ENCODE assay signal across 7 cellular contexts in genomic region chr7:43112941-43113621, GRCh38. TPM values are rescaled to one million over a fixed set of nuclear protein-coding genes. Genes with fewer than 3 reads are reported as not detected.
DNase-seq lines count a peak whose midpoint lies in the region; ATAC-seq and TF ChIP-seq lines count a peak whose summit lies in the region.

No MANE protein-coding gene starts in this region.

- intact Hi-C loops in stomach (cut with DNase I; ENCODE audit: low total_unique reads) (loop anchor here (10.0 kb wide), 1 partner anchor 168 kb away; no protein-coding TSS in a partner anchor), Caco-2 (cut with micrococcal nuclease; ENCODE audit: unreplicated experiment) (no loop called here)

- no peak overlapping the region for H3K4me3 Mint-ChIP-seq in Caco-2 (ENCODE audit: unreplicated experiment)

- CTCF ChIA-PET in HEK293T (lab: Yijun Ruan, JAX) = no interaction called here
- CTCF ChIA-PET in Caco-2 (lab: Charles Lee) = no interaction called here

- no peaks in the 10 kb centered on the region for H3K9me3 Mint-ChIP-seq in Caco-2 (ENCODE audit: unreplicated experiment)

- H3K4me3 ChIP-seq in iPS DF 6.9 (ENCODE audit: low read length) (peak overlapping the region; percentile 75), stomach (peak overlapping the region; percentile 33 to 53 (median 36)), Caco-2 (ENCODE audit: low read depth, low read length) (no peak overlapping the region)

- DNase-seq in HEK293T (ENCODE audit: extremely low spot score) (peak; percentile 49), amniotic epithelial cell (ENCODE audit: low read depth) (peak; percentile 62), iPS DF 6.9 (ENCODE audit: low read depth, low spot score) (no peak), stomach (no peak), cerebellum (ENCODE audit: low spot score) (no peak), Caco-2 (no peak)

- POLR2A ChIA-PET in HEK293T (lab: Yijun Ruan, JAX) = no interaction called here
- POLR2A ChIA-PET in Caco-2 (lab: Charles Lee) = interaction anchor here (0.6 kb wide), 1 partner anchor 370 kb away, joined by 7 read pairs; no protein-coding TSS in a partner anchor

- H3K27ac ChIP-seq in iPS DF 6.9 (ENCODE audit: low read length) (no peak overlapping the region), stomach (no peak overlapping the region)

- H3K9me3 ChIP-seq in iPS DF 6.9 (ENCODE audit: control insufficient read depth, insufficient read depth, low read length) (no peaks in the 10 kb centered on the region), stomach (no peaks in the 10 kb centered on the region), Caco-2 (no peaks in the 10 kb centered on the region; the same call in 1 of the 2 replicates)

- no peaks in the 10 kb centered on the region for H3K36me3 Mint-ChIP-seq in Caco-2 (ENCODE audit: insufficient read depth, unreplicated experiment)

- no TSS peak for BruUV-seq in Caco-2 (replicated peaks; lab: Mats Ljungman, UMichigan)

- no CpG with 5 or more reads among the region's 64 CpGs for WGBS in iPS DF 6.9 (ENCODE audit: insufficient coverage, insufficient read length)
- 0 to 2% (median 1%) methylated on average over 13 to 64 of the region's 64 CpGs for WGBS in stomach, 5 donors

- H3K4me1 Mint-ChIP-seq in Caco-2 (ENCODE audit: low read depth, unreplicated experiment) = no peaks in the 10 kb centered on the region

- TF ChIP-seq CTCF in stomach (IDR thresholded peaks at IDR 0.05) (no peak), Caco-2 (IDR thresholded peaks at IDR 0.05; ENCODE audit: insufficient read depth in 1 of 2, low read depth in 1 of 2, low read length in 1 of 2, severe bottlenecking in 1 of 2, unreplicated experiment in 1 of 2) (no peak)

- no peak for ATAC-seq in HG03108 (IDR thresholded peaks at IDR 0.05; ENCODE audit: unreplicated experiment)

- peaks cover 1% of the 10 kb centered on the region; the same call in 1 of the 2 replicates for H3K27me3 ChIP-seq in iPS DF 6.9 (ENCODE audit: control insufficient read depth, insufficient read depth, low read length)
- peaks cover 15 to 83% (median 47%) of the 10 kb centered on the region in 3 donors for H3K27me3 ChIP-seq in stomach
- no peaks in the 10 kb centered on the region for H3K27me3 ChIP-seq in Caco-2 (replicated peaks; ENCODE audit: control insufficient read depth, insufficient read depth, low read length)

- peaks cover 24% of the 10 kb centered on the region for H3K27me3 Mint-ChIP-seq in Caco-2 (ENCODE audit: insufficient read depth, unreplicated experiment)

- H3K4me1 ChIP-seq in iPS DF 6.9 (ENCODE audit: control insufficient read depth, insufficient read depth, low read length) (no peaks in the 10 kb centered on the region; the same call in 1 of the 2 replicates), stomach (peaks cover 13 to 29% (median 25%) of the 10 kb centered on the region in 4 donors), Caco-2 (no peaks in the 10 kb centered on the region)

- TF ChIP-seq POLR2A in stomach (IDR thresholded peaks at IDR 0.05) = no peak

- H3K27ac Mint-ChIP-seq in Caco-2 (ENCODE audit: unreplicated experiment) = no peak overlapping the region

- TF ChIP-seq EP300 in stomach (IDR thresholded peaks at IDR 0.05) = no peak

- H3K36me3 ChIP-seq in iPS DF 6.9 (ENCODE audit: control insufficient read depth, insufficient read depth, low read length) (no peaks in the 10 kb centered on the region), stomach (no peaks in the 10 kb centered on the region), Caco-2 (ENCODE audit: control insufficient read depth, insufficient read depth, low read length) (no peaks in the 10 kb centered on the region)

TF ChIP-seq in HEK293T, 16 proteins besides CTCF, POLR2A, EP300 and RAD21:
- TF ChIP-seq L3MBTL2 (conservative IDR thresholded peaks at IDR 0.05) = peak; percentile 80
- no peak for TF ChIP-seq FOXK2 (IDR thresholded peaks at IDR 0.05)

RNA-seq across cellular contexts. Expression of gene HECW1, which starts 0.6 kb away (rescaled TPM):
- total RNA-seq in stomach = 10 to 100 TPM in 1 of 5 donors, 1 to 10 TPM in 2, under 1 TPM in 2; 0.29 to 11.1 (median 1.3) TPM
- 1 to 10 TPM in 2 of 3 donors, not detected in 1; 1.5 to 1.6 TPM for polyA plus RNA-seq in stomach
- 62.1 TPM for total RNA-seq in cerebellum
- 1.7 and 1.8 TPM in 2 replicates for total RNA-seq in Caco-2 (2022)

Comparison
In these comparisons a context has a peak if more than half of its experiments do, and no peak if none do; other contexts are left out.
1. DNase-seq: peak in HEK293T (single experiment) and amniotic epithelial cell (single experiment); none in iPS DF 6.9 (single experiment), stomach (single experiment), cerebellum (single experiment) and Caco-2 (0 of 2).